In genomic region chr1:88802950-88803349, GRCh38 we compare ENCODE assay signal across 12 cellular contexts.
A peak's percentile ranks its signal among the peaks of the same experiment; 100 is the strongest.
DNase-seq lines count a peak whose midpoint lies in the region; ATAC-seq, FAIRE-seq and TF ChIP-seq lines count a peak whose summit lies in the region.
"Had no signal": no experiment of that assay in that cellular context is flagged by ENCODE, and none has a peak within 500 bp of the region (broad histone marks: within the 10 kb centered on the region; RNA-seq: fewer than 3 reads in every experiment).

No MANE protein-coding gene starts in this region.

- no peak overlapping the region for H3K9ac ChIP-seq in IMR-90 (ENCODE audit: low read depth, low read length)

- in situ Hi-C loops in IMR-90 (cut with MboI; ENCODE audit: low sequenced_read_pairs) = no loop called here
- in situ Hi-C loops in brain microvascular endothelial cell (cut with HindIII; ENCODE audit: low pct_ligation_motif_present, low sequenced_read_pairs) = no loop called here

- H4K8ac ChIP-seq in IMR-90 (ENCODE audit: low read depth in 2 of 2, low read length in 2 of 2) = no peak overlapping the region; a peak in 2 of 4 replicates

- intact Hi-C loops in IMR-90 (cut with micrococcal nuclease) = no loop called here

- H2BK120ac ChIP-seq in IMR-90 (ENCODE audit: low read depth, low read length) = 0 out of 2 replicates have a peak overlapping the region, but pooled peaks have one; percentile 94

- H3K18ac ChIP-seq in IMR-90 (ENCODE audit: low read depth, low read length) = peak overlapping the region; percentile 93; the same call in 1 of the 2 replicates

- H2BK20ac ChIP-seq in IMR-90 (ENCODE audit: low read depth, low read length) = no peak overlapping the region

- FAIRE-seq in GM12891 (lab: Jason Lieb, UNC) = no peak
- no peak for FAIRE-seq in small intestine (lab: Jason Lieb, UNC)

- no peak overlapping the region for H3K23ac ChIP-seq in IMR-90 (ENCODE audit: low read depth, low read length)

- H3K9me1 ChIP-seq in IMR-90 (ENCODE audit: insufficient read depth, low read length) = no peaks in the 10 kb centered on the region; the same call in 1 of the 2 replicates

- H3K9me3 ChIP-seq in IMR-90 (ENCODE audit: control insufficient read depth, insufficient read depth, low read length) (peaks cover 6% of the 10 kb centered on the region), small intestine (ENCODE audit: control insufficient read depth, low read depth) (no peaks in the 10 kb centered on the region)
- H3K9me3 ChIP-seq: ovary had no signal

- no peak overlapping the region for H4K91ac ChIP-seq in IMR-90 (ENCODE audit: insufficient read depth, low read depth, low read length)

- no peak overlapping the region for H2AK9ac ChIP-seq in IMR-90 (replicated peaks; ENCODE audit: low read depth, low read length, poor library complexity)

- CTCF ChIA-PET in IMR-90 (lab: Yijun Ruan, JAX) = no interaction called here

- ATAC-seq in IMR-90 (ENCODE audit: low read depth) (peak; percentile 79), GM18868 (IDR thresholded peaks at IDR 0.05; ENCODE audit: unreplicated experiment) (no peak)
- ATAC-seq: left ventricle myocardium superior had no signal

- H2BK15ac ChIP-seq in IMR-90 (ENCODE audit: low read depth, low read length) = no peak overlapping the region

- H3K56ac ChIP-seq in IMR-90 (ENCODE audit: extremely low read depth, insufficient read depth, low read length) = no peak overlapping the region

- H2AK5ac ChIP-seq in IMR-90 (ENCODE audit: low read depth, low read length) = no peak overlapping the region

- no TSS peak for BruUV-seq in IMR-90 (replicated peaks; lab: Mats Ljungman, UMichigan)

- TF ChIP-seq RAD21 in IMR-90 (IDR thresholded peaks at IDR 0.05; ENCODE audit: low read length) = no peak

- no peak overlapping the region for H3K4me3 ChIP-seq in IMR-90 (ENCODE audit: insufficient read depth, low read depth, low read length)
- no peak overlapping the region for H3K4me3 ChIP-seq in brain microvascular endothelial cell (ENCODE audit: low read depth, low read length)
- no peak overlapping the region for H3K4me3 ChIP-seq in small intestine (ENCODE audit: low read depth in 1 of 2, low read length in 2 of 2)
- H3K4me3 ChIP-seq: ovary had no signal

- peaks cover 8 to 12% of the 10 kb centered on the region in 2 experiments; a peak in 2 of 4 replicates for H3K79me1 ChIP-seq in IMR-90 (ENCODE audit: low read depth in 1 of 2, low read length in 2 of 2)

- TF ChIP-seq POLR2A in IMR-90 (IDR thresholded peaks at IDR 0.05; ENCODE audit: low read depth, low read length) (no peak), GM12891 (IDR thresholded peaks at IDR 0.05; ENCODE audit: low read depth, low read length) (no peak)

- peak overlapping the region; percentile 98 for H2BK5ac ChIP-seq in IMR-90 (ENCODE audit: low read depth, low read length, poor library complexity, severe bottlenecking)

- DNase-seq in AG20443 (ENCODE audit: low spot score) (peak; percentile 51), IMR-90 (peak; percentile 61), brain microvascular endothelial cell (peak; percentile 31), kidney tubule cell (ENCODE audit: low spot score) (peak; percentile 78), GM12891 (ENCODE audit: insufficient read length, low spot score) (no peak), small intestine (no peak), NCI-H2171 treated with DMSO at 0.1 percent for 48 hours (lab: John Stamatoyannopoulos, UW) (no peak)
- DNase-seq: left ventricle myocardium superior; NCI-H524; ovary; stimulated activated CD4-positive, alpha-beta T cell treated with anti-CD3 and anti-CD28 coated beads, Interleukin-4, amount 100 ng/mL, for 4 hours had no signal

- H3K36me3 ChIP-seq in IMR-90 (ENCODE audit: control insufficient read depth, insufficient read depth, low read length) (peaks cover 22% of the 10 kb centered on the region), brain microvascular endothelial cell (replicated peaks) (peaks cover 9% of the 10 kb centered on the region), small intestine (ENCODE audit: control insufficient read depth in 2 of 2, insufficient read depth in 2 of 2, low read length in 2 of 2) (peaks cover 5 to 17% of the 10 kb centered on the region in 2 donors)
- H3K36me3 ChIP-seq: ovary had no signal

- POLR2A ChIA-PET in IMR-90 (lab: Charles Lee; ENCODE audit: unreplicated experiment) = no interaction called here

- no peak overlapping the region; the same call in 1 of the 2 replicates for H4K5ac ChIP-seq in IMR-90 (ENCODE audit: low read depth, low read length)

- dilution Hi-C loops in IMR-90 (cut with HindIII; ENCODE audit: low sequenced_read_pairs, unreplicated experiment) = no loop called here

- TF ChIP-seq CTCF in IMR-90 (conservative IDR thresholded peaks at IDR 0.05; ENCODE audit: low read depth, low read length) (no peak), brain microvascular endothelial cell (IDR thresholded peaks at IDR 0.05; ENCODE audit: low read depth, low read length, missing control alignments) (no peak)

- H3K4me1 ChIP-seq in IMR-90 (ENCODE audit: control insufficient read depth, insufficient read depth, low read length) (peaks cover 3% of the 10 kb centered on the region; the same call in 1 of the 2 replicates), small intestine (ENCODE audit: control insufficient read depth in 2 of 2, insufficient read depth in 1 of 2, low read depth in 1 of 2, low read length in 1 of 2) (no peaks in the 10 kb centered on the region)

- H3K4me2 ChIP-seq in IMR-90 (ENCODE audit: low read depth, low read length) = no peak overlapping the region; the same call in 1 of the 2 replicates

- no peak overlapping the region for H3K4ac ChIP-seq in IMR-90 (ENCODE audit: low read depth, low read length)

- H3K14ac ChIP-seq in IMR-90 (replicated peaks; ENCODE audit: low read depth, low read length) = 0 out of 2 replicates have a peak overlapping the region, but pooled peaks have one; percentile 37

- WGBS in IMR-90 (ENCODE audit: extremely low coverage in 2 of 2, insufficient read length in 1 of 2), 2 experiments = no CpG with 5 or more reads among the region's 2 CpGs
- 85 to 91% (median 87%) methylated on average over 2 of the region's 2 CpGs for WGBS in small intestine, 3 donors

- H3K27me3 ChIP-seq in IMR-90 (ENCODE audit: control insufficient read depth, insufficient read depth, low read length) = no peaks in the 10 kb centered on the region
- no peaks in the 10 kb centered on the region for H3K27me3 ChIP-seq in brain microvascular endothelial cell (replicated peaks)
- no peaks in the 10 kb centered on the region for H3K27me3 ChIP-seq in small intestine (ENCODE audit: control insufficient read depth in 2 of 2, insufficient read depth in 2 of 2, low read length in 2 of 2)
- H3K27me3 ChIP-seq: ovary had no signal

- H2AFZ ChIP-seq in IMR-90 (replicated peaks; ENCODE audit: low read length, poor library complexity) = no peak overlapping the region

- no peak overlapping the region for H3K27ac ChIP-seq in IMR-90 (ENCODE audit: insufficient read depth, low read length)
- peak overlapping the region; percentile 65 for H3K27ac ChIP-seq in brain microvascular endothelial cell
- no peak overlapping the region for H3K27ac ChIP-seq in small intestine (ENCODE audit: low read depth in 1 of 2, low read length in 1 of 2)
- H3K27ac ChIP-seq: ovary had no signal

- no peaks in the 10 kb centered on the region for H4K20me1 ChIP-seq in IMR-90 (ENCODE audit: insufficient read depth, low read length)

TF ChIP-seq in IMR-90, 13 proteins besides CTCF, POLR2A, EP300 and RAD21:
- no peak for TF ChIP-seq NFE2L2 (IDR thresholded peaks at IDR 0.05; ENCODE audit: low read depth, low read length)

TF ChIP-seq in GM12891, 5 proteins besides CTCF, POLR2A, EP300 and RAD21:
- no peak for TF ChIP-seq POLR2AphosphoS5 (IDR thresholded peaks at IDR 0.05; ENCODE audit: low read depth, low read length)
- TF ChIP-seq SPI1 (IDR thresholded peaks at IDR 0.05; ENCODE audit: low read depth, low read length) = no peak
- TF ChIP-seq POU2F2 (IDR thresholded peaks at IDR 0.05; ENCODE audit: low read depth, low read length) = no peak
- no peak for TF ChIP-seq TAF1 (IDR thresholded peaks at IDR 0.05; ENCODE audit: low read depth, low read length)
- no peak for TF ChIP-seq PAX5 (IDR thresholded peaks at IDR 0.05; ENCODE audit: insufficient read depth, low read length, severe bottlenecking)

Comparison
In these comparisons a context has a peak if more than half of its experiments do, and no peak if none do; other contexts are left out.
1. DNase-seq: peak in AG20443 (single experiment), IMR-90 (single experiment), brain microvascular endothelial cell (single experiment) and kidney tubule cell (single experiment); none in GM12891 (single experiment), small intestine (single experiment) and NCI-H2171 treated with DMSO at 0.1 percent for 48 hours (single experiment).